27 cellular contexts compared by ENCODE assay signal in the genomic region with DNA sequence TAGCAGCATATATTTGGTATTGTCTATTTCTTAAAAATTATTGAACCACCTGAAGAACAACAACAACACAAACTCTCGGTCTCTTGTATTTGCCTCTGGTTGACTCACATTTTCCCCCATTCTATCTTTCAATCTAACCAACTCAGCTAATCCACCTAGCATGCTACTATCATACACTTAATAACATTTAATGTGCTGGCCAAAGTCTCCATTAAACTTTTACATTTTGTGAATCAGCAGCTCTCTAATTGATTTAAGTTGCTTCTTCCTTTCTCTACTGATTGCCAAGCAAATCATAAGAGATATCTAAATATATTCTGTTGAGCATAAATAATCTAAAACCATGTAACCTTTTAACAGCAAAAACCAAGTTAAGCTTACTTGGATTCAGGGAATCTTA.
A peak's percentile ranks its signal among the peaks of the same experiment; 100 is the strongest.
DNase-seq lines count a peak whose midpoint lies in the region; ATAC-seq and TF ChIP-seq lines count a peak whose summit lies in the region.
"Had no signal": no experiment of that assay in that cellular context is flagged by ENCODE, and none has a peak within 500 bp of the region (broad histone marks: within the 10 kb centered on the region; RNA-seq: fewer than 3 reads in every experiment).

No MANE protein-coding gene starts in this region.

- no peak for TF ChIP-seq EP300 in SK-N-SH (IDR thresholded peaks at IDR 0.05; ENCODE audit: borderline replicate concordance in 1 of 2, low read depth in 1 of 2, low read length in 1 of 2)

- no peak overlapping the region for H3K9ac ChIP-seq in SK-N-SH
- H3K9ac ChIP-seq: BLaER1; BLaER1 treated with 17β-estradiol and CSF1 and Interleukin-3, amounts not matched to agents 10 nM and 100 nM had no signal

- H3K9me3 ChIP-seq in SK-N-SH: no peaks in the 10 kb centered on the region
- H3K9me3 ChIP-seq: A549; BE2C; BLaER1; BLaER1 treated with 17β-estradiol and CSF1 and Interleukin-3, amounts not matched to agents 10 nM and 100 nM; Caco-2 had no signal

- no peaks in the 10 kb centered on the region for H3F3A ChIP-seq in SK-N-SH (replicated peaks; ENCODE audit: insufficient read depth)

- no peaks in the 10 kb centered on the region for H4K20me1 ChIP-seq in SK-N-SH (ENCODE audit: insufficient read depth)
- H4K20me1 ChIP-seq: BLaER1; BLaER1 treated with 17β-estradiol and CSF1 and Interleukin-3, amounts not matched to agents 10 nM and 100 nM had no signal

- DNase-seq in SK-N-SH: no peak
- DNase-seq: 8988T; ACHN; AML-193; BE2C; C1 segment of cervical spinal cord; Caco-2; Calu3; CD4-positive, alpha-beta memory T cell; CD4-positive, alpha-beta T cell; CD4-positive, CD25-positive, alpha-beta regulatory T cell; CD8-positive, alpha-beta memory T cell; CD8-positive, alpha-beta T cell; COR-L47; DMS 273 treated with DMSO at 0.1 percent for 48 hours; DMS153; DMS53; DMS79; DMS79 treated with DMSO at 0.1 percent for 48 hours; DND-41; EL had no signal

- CTCF ChIA-PET in SK-N-SH (lab: Yijun Ruan, JAX): interaction anchor here (1.1 to 1.2 kb wide), 2 partner anchors 13 to 21 kb away, joined by 3 to 4 read pairs; no protein-coding TSS in a partner anchor

- no peak overlapping the region for H3K27ac ChIP-seq in SK-N-SH (ENCODE audit: low read depth in 2 of 2, low read length in 1 of 2)
- H3K27ac ChIP-seq: 22Rv1; A549; BLaER1; BLaER1 treated with 17β-estradiol and CSF1 and Interleukin-3, amounts not matched to agents 10 nM and 100 nM; C4-2B had no signal

- H3K27me3 ChIP-seq in SK-N-SH (ENCODE audit: insufficient read depth): no peaks in the 10 kb centered on the region
- H3K27me3 ChIP-seq: BE2C; BLaER1; BLaER1 treated with 17β-estradiol and CSF1 and Interleukin-3, amounts not matched to agents 10 nM and 100 nM had no signal

- TF ChIP-seq CTCF in SK-N-SH (IDR thresholded peaks at IDR 0.05): no peak

- POLR2A ChIA-PET in SK-N-SH (lab: Yijun Ruan, JAX): no interaction called here

- H3K36me3 ChIP-seq in SK-N-SH (replicated peaks in 1 of 2; ENCODE audit: control insufficient read depth in 1 of 2, insufficient read depth in 2 of 2, low read length in 1 of 2): no peaks in the 10 kb centered on the region
- H3K36me3 ChIP-seq: BE2C; BLaER1; BLaER1 treated with 17β-estradiol and CSF1 and Interleukin-3, amounts not matched to agents 10 nM and 100 nM had no signal

- H3K79me2 ChIP-seq in SK-N-SH (ENCODE audit: insufficient read depth): no peaks in the 10 kb centered on the region

- H2AFZ ChIP-seq in SK-N-SH (ENCODE audit: low read depth): no peak overlapping the region

- no peak overlapping the region for H3K4me2 ChIP-seq in SK-N-SH
- H3K4me2 ChIP-seq: A549; BLaER1; BLaER1 treated with 17β-estradiol and CSF1 and Interleukin-3, amounts not matched to agents 10 nM and 100 nM had no signal

- no peaks in the 10 kb centered on the region for H3K4me1 ChIP-seq in SK-N-SH (ENCODE audit: control insufficient read depth in 1 of 2, insufficient read depth in 2 of 2, low read depth in 1 of 2, low read length in 1 of 2)
- H3K4me1 ChIP-seq: A549; BLaER1; BLaER1 treated with 17β-estradiol and CSF1 and Interleukin-3, amounts not matched to agents 10 nM and 100 nM; Caco-2 had no signal

- no peak for ATAC-seq in SK-N-SH treated with all-trans-retinoic acid at 6 μM for 48 hours
- ATAC-seq: A549; CD8-positive, alpha-beta T cell had no signal

- 27% methylated on average over 1 of the region's 1 CpG for WGBS in SK-N-SH (ENCODE audit: low lambda C conversion rate)

- H3K4me3 ChIP-seq in SK-N-SH (ENCODE audit: low read depth in 2 of 2, low read length in 1 of 2): no peak overlapping the region
- H3K4me3 ChIP-seq: A549; BLaER1; BLaER1 treated with 17β-estradiol and CSF1 and Interleukin-3, amounts not matched to agents 10 nM and 100 nM had no signal

- TF ChIP-seq RAD21 in SK-N-SH (IDR thresholded peaks at IDR 0.05; ENCODE audit: low read length): no peak

- H3K9me2 ChIP-seq in SK-N-SH: no peaks in the 10 kb centered on the region

TF ChIP-seq in SK-N-SH treated with all-trans-retinoic acid at 6 μM for 48 hours, 23 proteins besides CTCF, POLR2A, EP300 and RAD21 (continues in another document):
- TF ChIP-seq, protein P1, sequence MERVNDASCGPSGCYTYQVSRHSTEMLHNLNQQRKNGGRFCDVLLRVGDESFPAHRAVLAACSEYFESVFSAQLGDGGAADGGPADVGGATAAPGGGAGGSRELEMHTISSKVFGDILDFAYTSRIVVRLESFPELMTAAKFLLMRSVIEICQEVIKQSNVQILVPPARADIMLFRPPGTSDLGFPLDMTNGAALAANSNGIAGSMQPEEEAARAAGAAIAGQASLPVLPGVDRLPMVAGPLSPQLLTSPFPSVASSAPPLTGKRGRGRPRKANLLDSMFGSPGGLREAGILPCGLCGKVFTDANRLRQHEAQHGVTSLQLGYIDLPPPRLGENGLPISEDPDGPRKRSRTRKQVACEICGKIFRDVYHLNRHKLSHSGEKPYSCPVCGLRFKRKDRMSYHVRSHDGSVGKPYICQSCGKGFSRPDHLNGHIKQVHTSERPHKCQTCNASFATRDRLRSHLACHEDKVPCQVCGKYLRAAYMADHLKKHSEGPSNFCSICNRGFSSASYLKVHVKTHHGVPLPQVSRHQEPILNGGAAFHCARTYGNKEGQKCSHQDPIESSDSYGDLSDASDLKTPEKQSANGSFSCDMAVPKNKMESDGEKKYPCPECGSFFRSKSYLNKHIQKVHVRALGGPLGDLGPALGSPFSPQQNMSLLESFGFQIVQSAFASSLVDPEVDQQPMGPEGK (CRISPR knock-in tag; IDR thresholded peaks at IDR 0.05; ENCODE audit: borderline replicate concordance): peak; percentile 42; the same call in 1 of the 2 replicates
- no peak for TF ChIP-seq RARB (CRISPR knock-in tag; IDR thresholded peaks at IDR 0.05)
- TF ChIP-seq ZNF70 (CRISPR knock-in tag; IDR thresholded peaks at IDR 0.05): no peak
- TF ChIP-seq, protein P2, sequence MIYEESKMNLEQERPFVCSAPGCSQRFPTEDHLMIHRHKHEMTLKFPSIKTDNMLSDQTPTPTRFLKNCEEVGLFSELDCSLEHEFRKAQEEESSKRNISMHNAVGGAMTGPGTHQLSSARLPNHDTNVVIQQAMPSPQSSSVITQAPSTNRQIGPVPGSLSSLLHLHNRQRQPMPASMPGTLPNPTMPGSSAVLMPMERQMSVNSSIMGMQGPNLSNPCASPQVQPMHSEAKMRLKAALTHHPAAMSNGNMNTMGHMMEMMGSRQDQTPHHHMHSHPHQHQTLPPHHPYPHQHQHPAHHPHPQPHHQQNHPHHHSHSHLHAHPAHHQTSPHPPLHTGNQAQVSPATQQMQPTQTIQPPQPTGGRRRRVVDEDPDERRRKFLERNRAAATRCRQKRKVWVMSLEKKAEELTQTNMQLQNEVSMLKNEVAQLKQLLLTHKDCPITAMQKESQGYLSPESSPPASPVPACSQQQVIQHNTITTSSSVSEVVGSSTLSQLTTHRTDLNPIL (CRISPR knock-in tag; IDR thresholded peaks at IDR 0.05; ENCODE audit: low read depth): peak; percentile 55; the same call in 1 of the 2 replicates
- peak; percentile 52; the same call in 1 of the 2 replicates for TF ChIP-seq GLIS3 (CRISPR knock-in tag; IDR thresholded peaks at IDR 0.05)
- 0 out of 2 replicates have a peak, but pooled peaks have one; percentile 81 for TF ChIP-seq SNAI2 (CRISPR knock-in tag; IDR thresholded peaks at IDR 0.05)

TF ChIP-seq in SK-N-SH, 30 proteins besides CTCF, POLR2A, EP300 and RAD21:
- TF ChIP-seq RXRA (IDR thresholded peaks at IDR 0.05; ENCODE audit: borderline replicate concordance, low read depth): no peak
- no peak for TF ChIP-seq GATA2 (CRISPR knock-in tag; IDR thresholded peaks at IDR 0.05)
- no peak for TF ChIP-seq CHD2 (IDR thresholded peaks at IDR 0.05; ENCODE audit: low read length, partially characterized antibody)
- TF ChIP-seq FOXM1 (IDR thresholded peaks at IDR 0.05; ENCODE audit: low read depth): no peak
- no peak for TF ChIP-seq MXI1 (IDR thresholded peaks at IDR 0.05; ENCODE audit: low read depth, low read length)
- TF ChIP-seq, protein P3, sequence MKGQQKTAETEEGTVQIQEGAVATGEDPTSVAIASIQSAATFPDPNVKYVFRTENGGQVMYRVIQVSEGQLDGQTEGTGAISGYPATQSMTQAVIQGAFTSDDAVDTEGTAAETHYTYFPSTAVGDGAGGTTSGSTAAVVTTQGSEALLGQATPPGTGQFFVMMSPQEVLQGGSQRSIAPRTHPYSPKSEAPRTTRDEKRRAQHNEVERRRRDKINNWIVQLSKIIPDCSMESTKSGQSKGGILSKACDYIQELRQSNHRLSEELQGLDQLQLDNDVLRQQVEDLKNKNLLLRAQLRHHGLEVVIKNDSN (IDR thresholded peaks at IDR 0.05; ENCODE audit: borderline replicate concordance, low read depth): no peak
- TF ChIP-seq, protein P4, sequence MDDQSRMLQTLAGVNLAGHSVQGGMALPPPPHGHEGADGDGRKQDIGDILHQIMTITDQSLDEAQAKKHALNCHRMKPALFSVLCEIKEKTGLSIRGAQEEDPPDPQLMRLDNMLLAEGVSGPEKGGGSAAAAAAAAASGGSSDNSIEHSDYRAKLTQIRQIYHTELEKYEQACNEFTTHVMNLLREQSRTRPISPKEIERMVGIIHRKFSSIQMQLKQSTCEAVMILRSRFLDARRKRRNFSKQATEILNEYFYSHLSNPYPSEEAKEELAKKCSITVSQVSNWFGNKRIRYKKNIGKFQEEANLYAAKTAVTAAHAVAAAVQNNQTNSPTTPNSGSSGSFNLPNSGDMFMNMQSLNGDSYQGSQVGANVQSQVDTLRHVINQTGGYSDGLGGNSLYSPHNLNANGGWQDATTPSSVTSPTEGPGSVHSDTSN (IDR thresholded peaks at IDR 0.05): no peak
- no peak for TF ChIP-seq NFIC (IDR thresholded peaks at IDR 0.05; ENCODE audit: borderline replicate concordance)
- no peak for TF ChIP-seq YY1 (IDR thresholded peaks at IDR 0.05; ENCODE audit: low read depth)
- TF ChIP-seq, protein P5, sequence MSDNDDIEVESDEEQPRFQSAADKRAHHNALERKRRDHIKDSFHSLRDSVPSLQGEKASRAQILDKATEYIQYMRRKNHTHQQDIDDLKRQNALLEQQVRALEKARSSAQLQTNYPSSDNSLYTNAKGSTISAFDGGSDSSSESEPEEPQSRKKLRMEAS (IDR thresholded peaks at IDR 0.05; ENCODE audit: low read depth): no peak
